8 cellular contexts compared by ENCODE assay signal in genomic region chr7:106542550-106543220, GRCh38.
DNase-seq lines count a peak whose midpoint lies in the region; ATAC-seq and TF ChIP-seq lines count a peak whose summit lies in the region.

No MANE protein-coding gene starts in this region.

- no peaks in the 10 kb centered on the region for H3K27me3 ChIP-seq in endodermal cell (ENCODE audit: control insufficient read depth, insufficient read depth, low read length, poor library complexity, severe bottlenecking)
- H3K27me3 ChIP-seq in muscle layer of colon (ENCODE audit: control insufficient read depth in 1 of 2, insufficient read depth in 2 of 2, low read length in 2 of 2): no peaks in the 10 kb centered on the region
- H3K27me3 ChIP-seq in thymus (ENCODE audit: control insufficient read depth, insufficient read depth): no peaks in the 10 kb centered on the region

- H3K9me3 ChIP-seq in endodermal cell (ENCODE audit: control insufficient read depth, low read length) (no peaks in the 10 kb centered on the region), muscle layer of colon (ENCODE audit: low read length) (no peaks in the 10 kb centered on the region), thymus (ENCODE audit: control insufficient read depth) (no peaks in the 10 kb centered on the region)

- no peaks in the 10 kb centered on the region for H3K36me3 Mint-ChIP-seq in endodermal cell (ENCODE audit: low read depth)

- no peak overlapping the region for H3K4me3 Mint-ChIP-seq in endodermal cell

- H3K27ac ChIP-seq in endodermal cell (ENCODE audit: low read depth, low read length) (no peak overlapping the region), muscle layer of colon (ENCODE audit: low read depth, low read length) (peak overlapping the region; percentile 0), thymus (ENCODE audit: low read depth) (peak overlapping the region; percentile 46)

- DNase-seq in Right ventricle myocardium inferior (ENCODE audit: missing footprints) (no peak), cardiac septum (ENCODE audit: low spot score) (no peak), NCI-H1930 (lab: John Stamatoyannopoulos, UW) (peak; percentile 23 to 31), T1000 (lab: John Stamatoyannopoulos, UW) (peak; percentile 7), endodermal cell (peak; percentile 86)

- H3K36me3 ChIP-seq in endodermal cell (ENCODE audit: control insufficient read depth, insufficient read depth, low read length) (no peaks in the 10 kb centered on the region), muscle layer of colon (ENCODE audit: insufficient read depth, low read length) (no peaks in the 10 kb centered on the region), thymus (ENCODE audit: control insufficient read depth, insufficient read depth) (no peaks in the 10 kb centered on the region)

- H3K4me1 ChIP-seq in endodermal cell (ENCODE audit: control insufficient read depth, insufficient read depth, low read length): no peaks in the 10 kb centered on the region
- peaks cover 26% of the 10 kb centered on the region for H3K4me1 ChIP-seq in muscle layer of colon (ENCODE audit: insufficient read depth, low read length)
- H3K4me1 ChIP-seq in thymus (ENCODE audit: control insufficient read depth, insufficient read depth, low read length): peaks cover 8% of the 10 kb centered on the region

- H3K9ac ChIP-seq in endodermal cell (ENCODE audit: extremely low read depth, low read length, poor library complexity, severe bottlenecking) (no peak overlapping the region), muscle layer of colon (ENCODE audit: low read length) (no peak overlapping the region)

- no peak overlapping the region for H3K27ac Mint-ChIP-seq in endodermal cell

- intact Hi-C loops in Right ventricle myocardium inferior (cut with DNase I): loop anchor here (2.0 kb wide), 1 partner anchor 194 kb away; no protein-coding TSS in a partner anchor
- intact Hi-C loops in cardiac septum (cut with DNase I): loop anchor here (2.0 to 5.0 kb wide), 3 partner anchors 120 to 366 kb away; partner anchors contain the start of gene CCDC71L

- no peaks in the 10 kb centered on the region for H3K9me3 Mint-ChIP-seq in endodermal cell

- peak; percentile 88 for TF ChIP-seq CTCF in endodermal cell (conservative IDR thresholded peaks at IDR 0.05)

- peaks cover 7% of the 10 kb centered on the region for H3K4me1 Mint-ChIP-seq in endodermal cell

- ATAC-seq in Right ventricle myocardium inferior (peak; percentile 81), HG02798 (IDR thresholded peaks at IDR 0.05; ENCODE audit: poor library complexity, unreplicated experiment) (peak; percentile 84)

- 40 to 41% methylated on average over 1 to 2 of the region's 2 CpGs for WGBS in endodermal cell (ENCODE audit: insufficient coverage in 1 of 2, insufficient read length in 1 of 2), 2 experiments
- WGBS in thymus: 21% methylated on average over 2 of the region's 2 CpGs

- no peak overlapping the region for H3K4me3 ChIP-seq in endodermal cell (ENCODE audit: low read length)
- no peak overlapping the region for H3K4me3 ChIP-seq in muscle layer of colon (ENCODE audit: low read depth in 1 of 2, low read length in 2 of 2)
- no peak overlapping the region for H3K4me3 ChIP-seq in thymus (ENCODE audit: low read length)

- no peaks in the 10 kb centered on the region for H3K27me3 Mint-ChIP-seq in endodermal cell (ENCODE audit: insufficient read depth)

Comparison
In these comparisons a context has a peak if more than half of its experiments do, and no peak if none do; other contexts are left out.
1. DNase-seq: peak in NCI-H1930 (2 of 2), T1000 (single experiment) and endodermal cell (single experiment); none in Right ventricle myocardium inferior (single experiment) and cardiac septum (single experiment).